ENCODE assay signal across 8 cellular contexts in genomic region chr4:169270156-169270809, GRCh38. TPM values are rescaled to one million over a fixed set of nuclear protein-coding genes. Genes with fewer than 3 reads are reported as not detected.
DNase-seq lines count a peak whose midpoint lies in the region; ATAC-seq, FAIRE-seq and TF ChIP-seq lines count a peak whose summit lies in the region.

No MANE protein-coding gene starts in this region.

- H3K4me3 ChIP-seq in astrocyte (ENCODE audit: insufficient read depth, low read depth, low read length), result peak overlapping the region; percentile 95
- peak overlapping the region; percentile 94 for H3K4me3 ChIP-seq in rectal smooth muscle tissue (ENCODE audit: low read length)

- H4K20me1 ChIP-seq in astrocyte (ENCODE audit: insufficient read depth, low read length), result peaks cover 23% of the 10 kb centered on the region

- TF ChIP-seq CTCF in astrocyte (IDR thresholded peaks at IDR 0.05; ENCODE audit: insufficient read depth, low read depth, low read length), result no peak

- no peaks in the 10 kb centered on the region for H3K9me3 Mint-ChIP-seq in astrocyte (ENCODE audit: unreplicated experiment)

- H3K27me3 Mint-ChIP-seq in astrocyte (ENCODE audit: low read depth, unreplicated experiment), result no peaks in the 10 kb centered on the region

- ATAC-seq in GM18907 (IDR thresholded peaks at IDR 0.05; ENCODE audit: unreplicated experiment), result peak; percentile 59
- ATAC-seq in HG03066 (IDR thresholded peaks at IDR 0.05; ENCODE audit: low read depth, unreplicated experiment), result peak; percentile 39

- FAIRE-seq in astrocyte (lab: Jason Lieb, UNC), result no peak

- no peaks in the 10 kb centered on the region for H3K36me3 Mint-ChIP-seq in astrocyte (ENCODE audit: low read depth, unreplicated experiment)

- H3K9ac ChIP-seq in astrocyte (ENCODE audit: low read length) (peak overlapping the region; percentile 98), rectal smooth muscle tissue (ENCODE audit: low read length) (peak overlapping the region; percentile 92)

- H3K4me1 Mint-ChIP-seq in astrocyte (ENCODE audit: low read depth, unreplicated experiment), result peaks cover 37% of the 10 kb centered on the region

- H3K79me2 ChIP-seq in astrocyte (ENCODE audit: insufficient read depth, low read length), result peaks cover 54% of the 10 kb centered on the region

- peak overlapping the region; percentile 89 for H3K4me2 ChIP-seq in astrocyte (ENCODE audit: low read length)

- H3K27me3 ChIP-seq in astrocyte (ENCODE audit: insufficient read depth, low read length) (no peaks in the 10 kb centered on the region), rectal smooth muscle tissue (ENCODE audit: control insufficient read depth, insufficient read depth, low read length) (no peaks in the 10 kb centered on the region)

- H2AFZ ChIP-seq in astrocyte (ENCODE audit: low read depth, low read length), result peak overlapping the region; percentile 29

- peak overlapping the region; percentile 96 for H3K4me3 Mint-ChIP-seq in astrocyte (ENCODE audit: unreplicated experiment)

- H3K27ac ChIP-seq in astrocyte (ENCODE audit: low read depth, low read length), result peak overlapping the region; percentile 95
- H3K27ac ChIP-seq in rectal smooth muscle tissue (ENCODE audit: low read depth, low read length), result peak overlapping the region; percentile 75

- H3K9me3 ChIP-seq in astrocyte (ENCODE audit: insufficient read depth, low read depth, low read length), result no peaks in the 10 kb centered on the region

- peak; percentile 26 for DNase-seq in CMK (ENCODE audit: low read depth)
- DNase-seq in NOMO-1 treated with dmso at 0.1 percent for 144 hours (lab: John Stamatoyannopoulos, UW; ENCODE audit: unreplicated experiment), result peak; percentile 39
- peak; percentile 29 for DNase-seq in astrocyte (ENCODE audit: low read depth)
- DNase-seq in hippocampal formation (lab: John Stamatoyannopoulos, UW), result peak; percentile 41 to 56
- DNase-seq in middle frontal gyrus (ENCODE audit: extremely low spot score, low spot score), result no peak

- H3K27ac Mint-ChIP-seq in astrocyte (ENCODE audit: unreplicated experiment), result peak overlapping the region; percentile 89

- peaks cover 40% of the 10 kb centered on the region for H3K4me1 ChIP-seq in astrocyte (ENCODE audit: insufficient read depth, low read length)
- peaks cover 6% of the 10 kb centered on the region for H3K4me1 ChIP-seq in rectal smooth muscle tissue (ENCODE audit: control insufficient read depth, insufficient read depth, low read length)

- H3K36me3 ChIP-seq in astrocyte (ENCODE audit: insufficient read depth, low read length), result peaks cover 6% of the 10 kb centered on the region
- no peaks in the 10 kb centered on the region for H3K36me3 ChIP-seq in rectal smooth muscle tissue (ENCODE audit: control insufficient read depth, insufficient read depth, low read length)

RNA-seq across cellular contexts. Expression of gene SH3RF1, which starts 0.5 kb away (rescaled TPM):
- 20.8 and 25.9 TPM in 2 replicates for total RNA-seq in astrocyte
